23 cellular contexts compared by ENCODE assay signal in the genomic region with DNA sequence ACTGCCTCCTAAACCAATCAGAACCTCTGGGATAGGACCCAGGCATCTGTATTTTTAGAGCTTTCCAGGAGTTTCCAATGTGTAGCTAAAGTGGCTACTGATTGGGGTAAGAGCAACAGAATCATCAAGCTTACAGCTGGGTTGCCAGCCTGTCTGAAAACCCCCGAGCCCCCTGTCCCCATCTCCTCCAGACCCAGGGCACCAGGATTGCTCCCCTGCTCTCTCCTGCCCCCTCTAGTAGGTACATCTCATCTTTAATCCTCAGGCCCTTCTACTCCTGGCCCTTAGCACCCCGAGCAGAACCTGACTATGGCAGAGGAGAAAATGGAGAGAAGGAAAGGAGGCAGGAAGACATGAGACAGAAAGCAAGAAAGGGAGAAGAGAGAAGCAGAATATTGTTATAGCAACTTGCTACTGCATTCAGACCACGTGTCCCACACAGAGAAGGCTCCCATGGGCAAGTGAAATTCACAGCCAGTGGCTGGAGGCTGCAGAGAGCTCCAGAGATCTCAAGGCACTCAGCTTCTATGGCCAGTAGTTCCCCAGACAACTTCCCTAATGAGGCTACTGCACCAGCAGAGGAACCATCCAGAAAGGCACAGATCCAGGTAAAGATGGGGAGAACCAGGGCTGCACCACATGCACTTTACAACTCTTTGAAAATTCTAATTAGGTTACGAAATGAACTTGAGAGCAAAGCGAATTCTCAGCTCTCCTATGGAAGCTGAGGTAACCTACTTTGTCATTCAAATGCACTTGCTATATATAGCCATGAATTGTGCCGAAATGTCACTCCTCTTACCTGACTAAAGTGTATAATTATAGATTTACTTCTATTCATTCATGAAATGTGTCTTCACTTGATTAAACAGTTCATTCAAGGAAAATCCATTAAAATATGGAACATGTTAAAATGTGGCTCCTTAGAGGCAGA.
DNase-seq lines count a peak whose midpoint lies in the region; ATAC-seq and TF ChIP-seq lines count a peak whose summit lies in the region.
"Had no signal": no experiment of that assay in that cellular context is flagged by ENCODE, and none has a peak within 500 bp of the region (broad histone marks: within the 10 kb centered on the region; RNA-seq: fewer than 3 reads in every experiment).

No MANE protein-coding gene starts in this region.

- H3K36me3 Mint-ChIP-seq in activated naive CD8-positive, alpha-beta T cell treated with anti-CD3 and anti-CD28 coated beads, Interleukin-2, amount 50 U/mL, for 24 hours (ENCODE audit: low read depth), result no peaks in the 10 kb centered on the region
- H3K36me3 Mint-ChIP-seq: activated CD8-positive, alpha-beta memory T cell treated with anti-CD3 and anti-CD28 coated beads, Interleukin-2, amount 10 ng/mL, durations not matched to agents 7 days and 5 days; brain; neural progenitor cell had no signal

- H3K4me3 Mint-ChIP-seq in activated naive CD8-positive, alpha-beta T cell treated with anti-CD3 and anti-CD28 coated beads, Interleukin-2, amount 50 U/mL, for 24 hours, result no peak overlapping the region
- H3K4me3 Mint-ChIP-seq: activated CD8-positive, alpha-beta memory T cell treated with anti-CD3 and anti-CD28 coated beads, Interleukin-2, amount 10 ng/mL, durations not matched to agents 7 days and 5 days; neural progenitor cell had no signal

- TF ChIP-seq EP300 in stomach (IDR thresholded peaks at IDR 0.05), result no peak

- no peak overlapping the region for H3K4me3 ChIP-seq in left ventricle myocardium inferior
- no peak overlapping the region for H3K4me3 ChIP-seq in left lung
- no peak overlapping the region for H3K4me3 ChIP-seq in vagina
- no peak overlapping the region for H3K4me3 ChIP-seq in stomach
- H3K4me3 ChIP-seq: neural progenitor cell, right lobe of liver had no signal

- no peaks in the 10 kb centered on the region for H3K9me3 Mint-ChIP-seq in activated naive CD8-positive, alpha-beta T cell treated with anti-CD3 and anti-CD28 coated beads, Interleukin-2, amount 50 U/mL, for 24 hours

- intact Hi-C loops in left ventricle myocardium inferior (cut with micrococcal nuclease) (loop anchor here (10.0 kb wide), 1 partner anchor 59 kb away; no protein-coding TSS in a partner anchor), Right ventricle myocardium inferior (cut with DNase I) (no loop called here), left lung (cut with DNase I) (no loop called here), vagina (cut with DNase I) (no loop called here), stomach (cut with DNase I; ENCODE audit: low total_unique reads) (no loop called here)

- ATAC-seq in Right ventricle myocardium inferior (no peak), left lung (peak; percentile 14)
- ATAC-seq in activated naive CD8-positive, alpha-beta T cell treated with anti-CD3 and anti-CD28 coated beads, Interleukin-2, amount 50 U/mL, for 24 hours, result no peak
- ATAC-seq: activated CD8-positive, alpha-beta memory T cell treated with anti-CD3 and anti-CD28 coated beads, Interleukin-2, amount 10 ng/mL, durations not matched to agents 7 days and 5 days; right lobe of liver had no signal

- H3K9me3 ChIP-seq in left ventricle myocardium inferior (replicated peaks) (no peaks in the 10 kb centered on the region), left lung (no peaks in the 10 kb centered on the region), vagina (no peaks in the 10 kb centered on the region), stomach (no peaks in the 10 kb centered on the region)
- H3K9me3 ChIP-seq: BE2C, right lobe of liver had no signal

- no peak for TF ChIP-seq CTCF in left ventricle myocardium inferior (IDR thresholded peaks at IDR 0.05; ENCODE audit: borderline replicate concordance)
- TF ChIP-seq CTCF in left lung (IDR thresholded peaks at IDR 0.05), result no peak
- no peak for TF ChIP-seq CTCF in vagina (IDR thresholded peaks at IDR 0.05)
- no peak for TF ChIP-seq CTCF in stomach (IDR thresholded peaks at IDR 0.05)

- H3K4me1 Mint-ChIP-seq in activated naive CD8-positive, alpha-beta T cell treated with anti-CD3 and anti-CD28 coated beads, Interleukin-2, amount 50 U/mL, for 24 hours, result no peaks in the 10 kb centered on the region
- H3K4me1 Mint-ChIP-seq: activated CD8-positive, alpha-beta memory T cell treated with anti-CD3 and anti-CD28 coated beads, Interleukin-2, amount 10 ng/mL, durations not matched to agents 7 days and 5 days had no signal

- H3K27ac Mint-ChIP-seq in activated naive CD8-positive, alpha-beta T cell treated with anti-CD3 and anti-CD28 coated beads, Interleukin-2, amount 50 U/mL, for 24 hours, result no peak overlapping the region
- H3K27ac Mint-ChIP-seq: activated CD8-positive, alpha-beta memory T cell treated with anti-CD3 and anti-CD28 coated beads, Interleukin-2, amount 10 ng/mL, durations not matched to agents 7 days and 5 days had no signal

- H3K36me3 ChIP-seq in left ventricle myocardium inferior, result no peaks in the 10 kb centered on the region
- no peaks in the 10 kb centered on the region for H3K36me3 ChIP-seq in left lung
- no peaks in the 10 kb centered on the region for H3K36me3 ChIP-seq in vagina
- H3K36me3 ChIP-seq in stomach, result no peaks in the 10 kb centered on the region
- H3K36me3 ChIP-seq: BE2C, neural progenitor cell, right lobe of liver had no signal

- 58 to 74% (median 71%) methylated on average over 6 of the region's 6 CpGs for WGBS in stomach, 5 donors

- H3K27ac ChIP-seq in left ventricle myocardium inferior (replicated peaks) (peak overlapping the region; percentile 74), left lung (peak overlapping the region; percentile 63 to 69), vagina (no peak overlapping the region), stomach (no peak overlapping the region)
- H3K27ac ChIP-seq: neural progenitor cell, right lobe of liver, WERI-Rb-1 had no signal

- H3K27me3 ChIP-seq in left ventricle myocardium inferior (ENCODE audit: low read depth) (peaks cover 4% of the 10 kb centered on the region), left lung (no peaks in the 10 kb centered on the region), vagina (no peaks in the 10 kb centered on the region), stomach (peaks cover 0 to 13% (median 0%) of the 10 kb centered on the region in 3 donors)
- H3K27me3 ChIP-seq: BE2C, neural progenitor cell, right lobe of liver had no signal

- H3K27me3 Mint-ChIP-seq in activated naive CD8-positive, alpha-beta T cell treated with anti-CD3 and anti-CD28 coated beads, Interleukin-2, amount 50 U/mL, for 24 hours, result peaks cover 10% of the 10 kb centered on the region

- DNase-seq in left ventricle myocardium inferior (no peak), Right ventricle myocardium inferior (ENCODE audit: missing footprints) (no peak), NCI-H748 treated with DMSO at 0.1 percent for 48 hours (lab: John Stamatoyannopoulos, UW) (peak; percentile 14), left lung (no peak), vagina (ENCODE audit: extremely low spot score in 2 of 2) (peak; percentile 34 to 56), stomach (no peak), NCI-H226 (no peak)
- no peak for DNase-seq in activated naive CD8-positive, alpha-beta T cell treated with anti-CD3 and anti-CD28 coated beads, Interleukin-2, amount 50 U/mL, for 24 hours
- DNase-seq: activated CD8-positive, alpha-beta memory T cell treated with anti-CD3 and anti-CD28 coated beads, Interleukin-2, amount 10 ng/mL, durations not matched to agents 7 days and 5 days; activated naive CD4-positive, alpha-beta T cell treated with Interleukin-2 at 50 U/mL for 16 hours; BE2C; NCI-H1930; NCI-H446 treated with DMSO at 0.1 percent for 48 hours; NK-92 treated with Interleukin-12 subunit alpha and Interleukin-12 subunit beta, amount 100 ng/mL, for 24 hours; right lobe of liver; SIG-M5; stimulated activated CD4-positive, alpha-beta T cell treated with anti-CD3 and anti-CD28 coated beads, Interleukin-2, amount 100 ng/mL, for 48 hours; SW 1271; T1000; trophoblast cell; WERI-Rb-1 had no signal

- TF ChIP-seq POLR2A in vagina (IDR thresholded peaks at IDR 0.05) (no peak), stomach (IDR thresholded peaks at IDR 0.05) (no peak)

- H3K4me1 ChIP-seq in left ventricle myocardium inferior (peaks cover 33% of the 10 kb centered on the region), left lung (no peaks in the 10 kb centered on the region), vagina (no peaks in the 10 kb centered on the region), stomach (no peaks in the 10 kb centered on the region)
- H3K4me1 ChIP-seq: BE2C, neural progenitor cell, right lobe of liver had no signal

Comparison
In these comparisons a context has a peak if more than half of its experiments do, and no peak if none do; other contexts are left out.
1. DNase-seq: peak in NCI-H748 treated with DMSO at 0.1 percent for 48 hours (single experiment) and vagina (2 of 2); none in left ventricle myocardium inferior (single experiment), Right ventricle myocardium inferior (single experiment), left lung (0 of 2), stomach (single experiment), activated naive CD8-positive, alpha-beta T cell treated with anti-CD3 and anti-CD28 coated beads, Interleukin-2, amount 50 U/mL, for 24 hours (single experiment) and NCI-H226 (single experiment).
2. H3K27ac ChIP-seq: peak in left ventricle myocardium inferior (single experiment) and left lung (2 of 2); none in vagina (single experiment) and stomach (0 of 5).